In the genomic region with DNA sequence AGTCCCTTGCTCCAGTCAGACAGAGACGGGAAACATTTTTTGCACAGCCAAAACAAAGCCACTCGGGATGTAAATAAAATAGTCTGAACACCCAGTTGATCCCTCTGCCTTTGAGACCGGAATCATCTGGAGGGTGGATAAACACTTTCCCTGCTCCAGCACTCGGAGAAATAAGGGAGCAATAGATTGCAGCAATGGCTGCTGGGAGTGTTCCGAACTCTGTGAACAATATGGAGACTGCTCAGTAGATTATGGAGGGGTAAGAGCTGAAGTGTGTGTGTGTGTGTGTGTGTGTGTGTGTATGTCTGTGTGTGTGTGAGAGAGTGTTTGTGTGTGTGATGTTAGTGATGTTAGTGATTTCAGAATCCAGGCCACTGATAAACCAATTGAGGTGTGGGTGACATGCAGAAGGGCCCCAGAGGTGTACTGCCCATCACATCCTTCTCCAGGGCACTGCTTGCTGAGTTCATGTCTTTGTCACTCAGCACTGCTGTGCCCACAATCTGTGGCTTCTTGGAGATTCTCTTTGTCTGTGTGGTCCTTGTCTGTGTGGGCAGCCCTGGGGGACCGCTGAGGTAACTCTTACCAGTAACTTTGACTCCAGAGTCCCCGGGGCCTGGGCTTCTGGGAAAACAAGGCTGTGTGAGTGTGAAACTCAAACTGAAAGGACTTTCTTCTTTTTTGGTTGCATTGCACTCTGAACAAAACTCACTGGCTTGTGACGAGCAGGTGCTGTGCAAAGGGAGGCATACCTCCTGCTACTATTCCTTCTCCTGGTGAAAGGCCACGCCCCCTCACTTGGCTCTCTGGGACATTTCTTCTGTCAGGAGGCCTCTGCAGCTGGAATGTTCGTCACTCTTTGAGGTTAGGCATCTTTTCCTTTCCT, we compare ENCODE assay signal across 9 cellular contexts. TPM values are rescaled to one million over a fixed set of nuclear protein-coding genes. Genes with fewer than 3 reads are reported as not detected.
DNase-seq lines count a peak whose midpoint lies in the region; ATAC-seq and TF ChIP-seq lines count a peak whose summit lies in the region.
"Had no signal": no experiment of that assay in that cellular context is flagged by ENCODE, and none has a peak within 500 bp of the region (broad histone marks: within the 10 kb centered on the region; RNA-seq: fewer than 3 reads in every experiment).

No MANE protein-coding gene starts in this region.

- no peaks in the 10 kb centered on the region for H3K4me1 ChIP-seq in esophagus squamous epithelium

- TF ChIP-seq POLR2A in esophagus squamous epithelium (IDR thresholded peaks at IDR 0.05) = no peak

- H3K27me3 ChIP-seq in esophagus squamous epithelium = peaks cover 0 to 63% (median 0%) of the 10 kb centered on the region in 4 donors

- peaks cover 0 to 5% (median 4%) of the 10 kb centered on the region in 3 donors for H3K9me3 ChIP-seq in esophagus squamous epithelium

- H3K4me1 Mint-ChIP-seq in nephron progenitor cell (peaks cover 59% of the 10 kb centered on the region), T-cell (peaks cover 41 to 58% (median 51%) of the 10 kb centered on the region in 3 donors)

- intact Hi-C loops in posterior vena cava (cut with DNase I) (no loop called here), esophagus squamous epithelium (cut with DNase I) (no loop called here)

- no peak overlapping the region for H3K27ac ChIP-seq in esophagus squamous epithelium

- no peak overlapping the region for H3K4me3 ChIP-seq in esophagus squamous epithelium

- POLR2A ChIA-PET in T-cell (lab: Charles Lee) = no interaction called here

- CTCF ChIA-PET in T-cell (lab: Charles Lee) = interaction anchor here (0.6 to 5.1 kb wide), 2 partner anchors 18 to 19 kb away, joined by 6 to 51 read pairs; no protein-coding TSS in a partner anchor

- 45 to 53% methylated on average over 8 of the region's 10 CpGs for WGBS in esophagus squamous epithelium, 2 donors

- H3K4me3 Mint-ChIP-seq in nephron progenitor cell (no peak overlapping the region), T-cell (no peak overlapping the region)

- H3K27ac Mint-ChIP-seq in nephron progenitor cell = no peak overlapping the region
- peak overlapping the region in 1 of 2 donors; percentile 1 for H3K27ac Mint-ChIP-seq in T-cell

- H3K36me3 ChIP-seq in esophagus squamous epithelium = no peaks in the 10 kb centered on the region

- peak; percentile 65 for ATAC-seq in GM21737 (IDR thresholded peaks at IDR 0.05; ENCODE audit: unreplicated experiment)
- ATAC-seq in HG03575 (IDR thresholded peaks at IDR 0.05; ENCODE audit: extremely low read depth, insufficient number of reproducible peaks, low FRiP score, unreplicated experiment) = peak; percentile 61
- no peak for ATAC-seq in T-cell (replicated peaks in 1 of 4)
- ATAC-seq: left lobe of liver had no signal

- TF ChIP-seq CTCF in nephron progenitor cell (IDR thresholded peaks at IDR 0.05) (no peak), esophagus squamous epithelium (IDR thresholded peaks at IDR 0.05) (no peak)

- H3K27me3 Mint-ChIP-seq in nephron progenitor cell (ENCODE audit: low read depth, poor library complexity) (peaks cover 6% of the 10 kb centered on the region), T-cell (no peaks in the 10 kb centered on the region)

- no peaks in the 10 kb centered on the region for H3K36me3 Mint-ChIP-seq in nephron progenitor cell (ENCODE audit: low read depth)
- H3K36me3 Mint-ChIP-seq in T-cell = peaks cover under 1% of the 10 kb centered on the region

- H3K9me3 Mint-ChIP-seq in nephron progenitor cell (peaks cover 3% of the 10 kb centered on the region), T-cell (no peaks in the 10 kb centered on the region)

- DNase-seq in activated CD4-positive, alpha-beta T cell treated with anti-CD3 and anti-CD28 coated beads for 48 hours = peak; percentile 74
- DNase-seq in activated CD4-positive, alpha-beta T cell treated with anti-CD3 and anti-CD28 coated beads for 1 hour = no peak
- DNase-seq in nephron progenitor cell (peak; percentile 26), posterior vena cava (ENCODE audit: low spot score) (no peak), esophagus squamous epithelium (lab: John Stamatoyannopoulos, UW) (no peak), T-cell (no peak)

RNA-seq across cellular contexts. Expression of gene CRYGS, which starts 23.0 kb away (rescaled TPM):
- total RNA-seq in posterior vena cava (1 to 10 TPM; 1.9 to 2.8 TPM), esophagus squamous epithelium (1 to 10 TPM in 3 of 4 donors, under 1 TPM in 1; 0.26 to 2.7 (median 1.6) TPM), T-cell (10 to 100 TPM in 1 of 5 donors, 1 to 10 TPM in 4; 5.5 to 10.4 (median 7.8) TPM)

RNA-seq across cellular contexts. Expression of gene TBCCD1, which starts 45.9 kb away (rescaled TPM):
- total RNA-seq in posterior vena cava = 1 to 10 TPM; 6.6 to 9.2 TPM
- total RNA-seq in esophagus squamous epithelium = 10 to 100 TPM in 1 of 4 donors, 1 to 10 TPM in 3; 6.9 to 10.5 (median 7.9) TPM
- 10 to 100 TPM; 16.1 to 17.4 (median 16.5) TPM for total RNA-seq in T-cell

RNA-seq across cellular contexts. Expression of gene DNAJB11, which starts 49.3 kb away (rescaled TPM):
- total RNA-seq in posterior vena cava (10 to 100 TPM; 37.0 to 39.5 TPM), esophagus squamous epithelium (10 to 100 TPM; 39.5 to 65.3 (median 47.3) TPM), T-cell (10 to 100 TPM; 28.7 to 65.4 (median 31.7) TPM)

Comparison
In these comparisons a context has a peak if more than half of its experiments do, and no peak if none do; other contexts are left out.
1. DNase-seq: peak in activated CD4-positive, alpha-beta T cell treated with anti-CD3 and anti-CD28 coated beads for 48 hours (single experiment) and nephron progenitor cell (single experiment); none in activated CD4-positive, alpha-beta T cell treated with anti-CD3 and anti-CD28 coated beads for 1 hour (single experiment), posterior vena cava (single experiment), esophagus squamous epithelium (single experiment) and T-cell (0 of 34).
2. ATAC-seq: peak in GM21737 (single experiment) and HG03575 (single experiment); none in T-cell (0 of 4).